Comparison of ENCODE assay signal across 3 cellular contexts in the genomic region with DNA sequence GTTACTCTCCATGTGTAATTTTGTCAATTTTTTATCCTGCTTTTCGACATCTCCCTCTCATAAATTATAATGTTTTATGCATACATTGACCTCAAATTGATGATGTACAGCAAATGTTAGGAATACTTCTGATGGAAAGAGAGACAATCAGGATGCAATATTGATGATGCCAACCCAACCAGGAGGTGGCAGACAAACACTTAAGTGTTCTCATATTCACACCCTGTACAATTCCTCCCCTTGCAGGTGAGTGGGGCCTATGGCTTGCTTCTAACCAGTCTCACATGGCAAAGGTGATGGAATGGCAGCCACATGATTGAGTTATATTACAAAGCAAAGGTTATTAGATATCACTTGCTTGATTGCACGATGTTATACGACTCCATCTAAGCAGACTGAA.
A peak's percentile ranks its signal among the peaks of the same experiment; 100 is the strongest.
TF ChIP-seq lines count a peak whose summit lies in the region.

No MANE protein-coding gene starts in this region.

TF ChIP-seq in SK-N-SH, 30 proteins besides CTCF, POLR2A, EP300 and RAD21:
- TF ChIP-seq SMC3 (IDR thresholded peaks at IDR 0.05; ENCODE audit: low read depth, low read length) (peak; percentile 20; the same call in 1 of the 2 replicates), NFIC (IDR thresholded peaks at IDR 0.05; ENCODE audit: borderline replicate concordance) (no peak)
TF ChIP-seq in SK-N-SH: peak in this region for 1.

TF ChIP-seq in SK-N-SH treated with all-trans-retinoic acid at 6 μM for 48 hours, 23 proteins besides CTCF, POLR2A, EP300 and RAD21:
- TF ChIP-seq, protein P1, sequence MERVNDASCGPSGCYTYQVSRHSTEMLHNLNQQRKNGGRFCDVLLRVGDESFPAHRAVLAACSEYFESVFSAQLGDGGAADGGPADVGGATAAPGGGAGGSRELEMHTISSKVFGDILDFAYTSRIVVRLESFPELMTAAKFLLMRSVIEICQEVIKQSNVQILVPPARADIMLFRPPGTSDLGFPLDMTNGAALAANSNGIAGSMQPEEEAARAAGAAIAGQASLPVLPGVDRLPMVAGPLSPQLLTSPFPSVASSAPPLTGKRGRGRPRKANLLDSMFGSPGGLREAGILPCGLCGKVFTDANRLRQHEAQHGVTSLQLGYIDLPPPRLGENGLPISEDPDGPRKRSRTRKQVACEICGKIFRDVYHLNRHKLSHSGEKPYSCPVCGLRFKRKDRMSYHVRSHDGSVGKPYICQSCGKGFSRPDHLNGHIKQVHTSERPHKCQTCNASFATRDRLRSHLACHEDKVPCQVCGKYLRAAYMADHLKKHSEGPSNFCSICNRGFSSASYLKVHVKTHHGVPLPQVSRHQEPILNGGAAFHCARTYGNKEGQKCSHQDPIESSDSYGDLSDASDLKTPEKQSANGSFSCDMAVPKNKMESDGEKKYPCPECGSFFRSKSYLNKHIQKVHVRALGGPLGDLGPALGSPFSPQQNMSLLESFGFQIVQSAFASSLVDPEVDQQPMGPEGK (CRISPR knock-in tag; IDR thresholded peaks at IDR 0.05; ENCODE audit: borderline replicate concordance), result no peak
- TF ChIP-seq OSR1 (CRISPR knock-in tag; IDR thresholded peaks at IDR 0.05) (no peak), ZNF8 (CRISPR knock-in tag; IDR thresholded peaks at IDR 0.05) (no peak), GLIS3 (CRISPR knock-in tag; IDR thresholded peaks at IDR 0.05) (no peak), ZNF565 (CRISPR knock-in tag; conservative IDR thresholded peaks at IDR 0.05; ENCODE audit: low read depth) (no peak), ZNF70 (CRISPR knock-in tag; IDR thresholded peaks at IDR 0.05) (no peak)
- TF ChIP-seq, protein P2, sequence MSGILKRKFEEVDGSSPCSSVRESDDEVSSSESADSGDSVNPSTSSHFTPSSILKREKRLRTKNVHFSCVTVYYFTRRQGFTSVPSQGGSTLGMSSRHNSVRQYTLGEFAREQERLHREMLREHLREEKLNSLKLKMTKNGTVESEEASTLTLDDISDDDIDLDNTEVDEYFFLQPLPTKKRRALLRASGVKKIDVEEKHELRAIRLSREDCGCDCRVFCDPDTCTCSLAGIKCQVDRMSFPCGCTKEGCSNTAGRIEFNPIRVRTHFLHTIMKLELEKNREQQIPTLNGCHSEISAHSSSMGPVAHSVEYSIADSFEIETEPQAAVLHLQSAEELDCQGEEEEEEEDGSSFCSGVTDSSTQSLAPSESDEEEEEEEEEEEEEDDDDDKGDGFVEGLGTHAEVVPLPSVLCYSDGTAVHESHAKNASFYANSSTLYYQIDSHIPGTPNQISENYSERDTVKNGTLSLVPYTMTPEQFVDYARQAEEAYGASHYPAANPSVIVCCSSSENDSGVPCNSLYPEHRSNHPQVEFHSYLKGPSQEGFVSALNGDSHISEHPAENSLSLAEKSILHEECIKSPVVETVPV (CRISPR knock-in tag; IDR thresholded peaks at IDR 0.05), result no peak
TF ChIP-seq in SK-N-SH treated with all-trans-retinoic acid at 6 μM for 48 hours: peak in this region for 0.

TF ChIP-seq in GM12878, 131 proteins besides CTCF, POLR2A, EP300 and RAD21 (continued from another document):
- TF ChIP-seq, protein P3, sequence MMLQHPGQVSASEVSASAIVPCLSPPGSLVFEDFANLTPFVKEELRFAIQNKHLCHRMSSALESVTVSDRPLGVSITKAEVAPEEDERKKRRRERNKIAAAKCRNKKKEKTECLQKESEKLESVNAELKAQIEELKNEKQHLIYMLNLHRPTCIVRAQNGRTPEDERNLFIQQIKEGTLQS (IDR thresholded peaks at IDR 0.05; ENCODE audit: borderline replicate concordance, extremely low read depth, low read depth, low read length), result no peak
- no peak for TF ChIP-seq ZNF384 (IDR thresholded peaks at IDR 0.05; ENCODE audit: borderline replicate concordance, low read depth, low read length)
- TF ChIP-seq, protein P4, sequence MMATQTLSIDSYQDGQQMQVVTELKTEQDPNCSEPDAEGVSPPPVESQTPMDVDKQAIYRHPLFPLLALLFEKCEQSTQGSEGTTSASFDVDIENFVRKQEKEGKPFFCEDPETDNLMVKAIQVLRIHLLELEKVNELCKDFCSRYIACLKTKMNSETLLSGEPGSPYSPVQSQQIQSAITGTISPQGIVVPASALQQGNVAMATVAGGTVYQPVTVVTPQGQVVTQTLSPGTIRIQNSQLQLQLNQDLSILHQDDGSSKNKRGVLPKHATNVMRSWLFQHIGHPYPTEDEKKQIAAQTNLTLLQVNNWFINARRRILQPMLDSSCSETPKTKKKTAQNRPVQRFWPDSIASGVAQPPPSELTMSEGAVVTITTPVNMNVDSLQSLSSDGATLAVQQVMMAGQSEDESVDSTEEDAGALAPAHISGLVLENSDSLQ (IDR thresholded peaks at IDR 0.05), result no peak
- TF ChIP-seq CHD1 (IDR thresholded peaks at IDR 0.05; ENCODE audit: low read depth, low read length), result no peak
- TF ChIP-seq, protein P5, sequence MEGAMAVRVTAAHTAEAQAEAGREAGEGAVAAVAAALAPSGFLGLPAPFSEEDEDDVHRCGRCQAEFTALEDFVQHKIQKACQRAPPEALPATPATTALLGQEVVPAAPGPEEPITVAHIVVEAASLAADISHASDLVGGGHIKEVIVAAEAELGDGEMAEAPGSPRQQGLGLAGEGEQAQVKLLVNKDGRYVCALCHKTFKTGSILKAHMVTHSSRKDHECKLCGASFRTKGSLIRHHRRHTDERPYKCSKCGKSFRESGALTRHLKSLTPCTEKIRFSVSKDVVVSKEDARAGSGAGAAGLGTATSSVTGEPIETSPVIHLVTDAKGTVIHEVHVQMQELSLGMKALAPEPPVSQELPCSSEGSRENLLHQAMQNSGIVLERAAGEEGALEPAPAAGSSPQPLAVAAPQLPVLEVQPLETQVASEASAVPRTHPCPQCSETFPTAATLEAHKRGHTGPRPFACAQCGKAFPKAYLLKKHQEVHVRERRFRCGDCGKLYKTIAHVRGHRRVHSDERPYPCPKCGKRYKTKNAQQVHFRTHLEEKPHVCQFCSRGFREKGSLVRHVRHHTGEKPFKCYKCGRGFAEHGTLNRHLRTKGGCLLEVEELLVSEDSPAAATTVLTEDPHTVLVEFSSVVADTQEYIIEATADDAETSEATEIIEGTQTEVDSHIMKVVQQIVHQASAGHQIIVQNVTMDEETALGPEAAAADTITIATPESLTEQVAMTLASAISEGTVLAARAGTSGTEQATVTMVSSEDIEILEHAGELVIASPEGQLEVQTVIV (IDR thresholded peaks at IDR 0.05; ENCODE audit: borderline replicate concordance, partially characterized antibody), result no peak
- no peak for TF ChIP-seq FOS (IDR thresholded peaks at IDR 0.05; ENCODE audit: borderline replicate concordance, extremely low read depth, insufficient read length)
- no peak for TF ChIP-seq SMAD5 (IDR thresholded peaks at IDR 0.05; ENCODE audit: low read depth)
- TF ChIP-seq BCL11A (IDR thresholded peaks at IDR 0.05; ENCODE audit: low read depth, low read length), result no peak
- no peak for TF ChIP-seq TBL1XR1 (IDR thresholded peaks at IDR 0.05; ENCODE audit: low read depth, low read length)
- TF ChIP-seq, protein P6, sequence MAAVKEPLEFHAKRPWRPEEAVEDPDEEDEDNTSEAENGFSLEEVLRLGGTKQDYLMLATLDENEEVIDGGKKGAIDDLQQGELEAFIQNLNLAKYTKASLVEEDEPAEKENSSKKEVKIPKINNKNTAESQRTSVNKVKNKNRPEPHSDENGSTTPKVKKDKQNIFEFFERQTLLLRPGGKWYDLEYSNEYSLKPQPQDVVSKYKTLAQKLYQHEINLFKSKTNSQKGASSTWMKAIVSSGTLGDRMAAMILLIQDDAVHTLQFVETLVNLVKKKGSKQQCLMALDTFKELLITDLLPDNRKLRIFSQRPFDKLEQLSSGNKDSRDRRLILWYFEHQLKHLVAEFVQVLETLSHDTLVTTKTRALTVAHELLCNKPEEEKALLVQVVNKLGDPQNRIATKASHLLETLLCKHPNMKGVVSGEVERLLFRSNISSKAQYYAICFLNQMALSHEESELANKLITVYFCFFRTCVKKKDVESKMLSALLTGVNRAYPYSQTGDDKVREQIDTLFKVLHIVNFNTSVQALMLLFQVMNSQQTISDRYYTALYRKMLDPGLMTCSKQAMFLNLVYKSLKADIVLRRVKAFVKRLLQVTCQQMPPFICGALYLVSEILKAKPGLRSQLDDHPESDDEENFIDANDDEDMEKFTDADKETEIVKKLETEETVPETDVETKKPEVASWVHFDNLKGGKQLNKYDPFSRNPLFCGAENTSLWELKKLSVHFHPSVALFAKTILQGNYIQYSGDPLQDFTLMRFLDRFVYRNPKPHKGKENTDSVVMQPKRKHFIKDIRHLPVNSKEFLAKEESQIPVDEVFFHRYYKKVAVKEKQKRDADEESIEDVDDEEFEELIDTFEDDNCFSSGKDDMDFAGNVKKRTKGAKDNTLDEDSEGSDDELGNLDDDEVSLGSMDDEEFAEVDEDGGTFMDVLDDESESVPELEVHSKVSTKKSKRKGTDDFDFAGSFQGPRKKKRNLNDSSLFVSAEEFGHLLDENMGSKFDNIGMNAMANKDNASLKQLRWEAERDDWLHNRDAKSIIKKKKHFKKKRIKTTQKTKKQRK (IDR thresholded peaks at IDR 0.05; ENCODE audit: low read depth, low read length), result no peak
- TF ChIP-seq, protein P7, sequence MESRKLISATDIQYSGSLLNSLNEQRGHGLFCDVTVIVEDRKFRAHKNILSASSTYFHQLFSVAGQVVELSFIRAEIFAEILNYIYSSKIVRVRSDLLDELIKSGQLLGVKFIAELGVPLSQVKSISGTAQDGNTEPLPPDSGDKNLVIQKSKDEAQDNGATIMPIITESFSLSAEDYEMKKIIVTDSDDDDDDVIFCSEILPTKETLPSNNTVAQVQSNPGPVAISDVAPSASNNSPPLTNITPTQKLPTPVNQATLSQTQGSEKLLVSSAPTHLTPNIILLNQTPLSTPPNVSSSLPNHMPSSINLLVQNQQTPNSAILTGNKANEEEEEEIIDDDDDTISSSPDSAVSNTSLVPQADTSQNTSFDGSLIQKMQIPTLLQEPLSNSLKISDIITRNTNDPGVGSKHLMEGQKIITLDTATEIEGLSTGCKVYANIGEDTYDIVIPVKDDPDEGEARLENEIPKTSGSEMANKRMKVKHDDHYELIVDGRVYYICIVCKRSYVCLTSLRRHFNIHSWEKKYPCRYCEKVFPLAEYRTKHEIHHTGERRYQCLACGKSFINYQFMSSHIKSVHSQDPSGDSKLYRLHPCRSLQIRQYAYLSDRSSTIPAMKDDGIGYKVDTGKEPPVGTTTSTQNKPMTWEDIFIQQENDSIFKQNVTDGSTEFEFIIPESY (IDR thresholded peaks at IDR 0.05), result no peak
- TF ChIP-seq, protein P8, sequence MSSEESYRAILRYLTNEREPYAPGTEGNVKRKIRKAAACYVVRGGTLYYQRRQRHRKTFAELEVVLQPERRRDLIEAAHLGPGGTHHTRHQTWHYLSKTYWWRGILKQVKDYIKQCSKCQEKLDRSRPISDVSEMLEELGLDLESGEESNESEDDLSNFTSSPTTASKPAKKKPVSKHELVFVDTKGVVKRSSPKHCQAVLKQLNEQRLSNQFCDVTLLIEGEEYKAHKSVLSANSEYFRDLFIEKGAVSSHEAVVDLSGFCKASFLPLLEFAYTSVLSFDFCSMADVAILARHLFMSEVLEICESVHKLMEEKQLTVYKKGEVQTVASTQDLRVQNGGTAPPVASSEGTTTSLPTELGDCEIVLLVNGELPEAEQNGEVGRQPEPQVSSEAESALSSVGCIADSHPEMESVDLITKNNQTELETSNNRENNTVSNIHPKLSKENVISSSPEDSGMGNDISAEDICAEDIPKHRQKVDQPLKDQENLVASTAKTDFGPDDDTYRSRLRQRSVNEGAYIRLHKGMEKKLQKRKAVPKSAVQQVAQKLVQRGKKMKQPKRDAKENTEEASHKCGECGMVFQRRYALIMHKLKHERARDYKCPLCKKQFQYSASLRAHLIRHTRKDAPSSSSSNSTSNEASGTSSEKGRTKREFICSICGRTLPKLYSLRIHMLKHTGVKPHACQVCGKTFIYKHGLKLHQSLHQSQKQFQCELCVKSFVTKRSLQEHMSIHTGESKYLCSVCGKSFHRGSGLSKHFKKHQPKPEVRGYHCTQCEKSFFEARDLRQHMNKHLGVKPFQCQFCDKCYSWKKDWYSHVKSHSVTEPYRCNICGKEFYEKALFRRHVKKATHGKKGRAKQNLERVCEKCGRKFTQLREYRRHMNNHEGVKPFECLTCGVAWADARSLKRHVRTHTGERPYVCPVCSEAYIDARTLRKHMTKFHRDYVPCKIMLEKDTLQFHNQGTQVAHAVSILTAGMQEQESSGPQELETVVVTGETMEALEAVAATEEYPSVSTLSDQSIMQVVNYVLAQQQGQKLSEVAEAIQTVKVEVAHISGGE (CRISPR knock-in tag; IDR thresholded peaks at IDR 0.05), result no peak
- no peak for TF ChIP-seq JUND (IDR thresholded peaks at IDR 0.05; ENCODE audit: low read depth, low read length)
- TF ChIP-seq, protein P9, sequence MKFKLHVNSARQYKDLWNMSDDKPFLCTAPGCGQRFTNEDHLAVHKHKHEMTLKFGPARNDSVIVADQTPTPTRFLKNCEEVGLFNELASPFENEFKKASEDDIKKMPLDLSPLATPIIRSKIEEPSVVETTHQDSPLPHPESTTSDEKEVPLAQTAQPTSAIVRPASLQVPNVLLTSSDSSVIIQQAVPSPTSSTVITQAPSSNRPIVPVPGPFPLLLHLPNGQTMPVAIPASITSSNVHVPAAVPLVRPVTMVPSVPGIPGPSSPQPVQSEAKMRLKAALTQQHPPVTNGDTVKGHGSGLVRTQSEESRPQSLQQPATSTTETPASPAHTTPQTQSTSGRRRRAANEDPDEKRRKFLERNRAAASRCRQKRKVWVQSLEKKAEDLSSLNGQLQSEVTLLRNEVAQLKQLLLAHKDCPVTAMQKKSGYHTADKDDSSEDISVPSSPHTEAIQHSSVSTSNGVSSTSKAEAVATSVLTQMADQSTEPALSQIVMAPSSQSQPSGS (IDR thresholded peaks at IDR 0.05; ENCODE audit: low read length), result no peak
- no peak for TF ChIP-seq POU2F2 (IDR thresholded peaks at IDR 0.05; ENCODE audit: borderline replicate concordance, low read depth, low read length)
- no peak for TF ChIP-seq RCOR1 (conservative IDR thresholded peaks at IDR 0.05; ENCODE audit: low read depth, low read length)
- no peak for TF ChIP-seq RELA (IDR thresholded peaks at IDR 0.05; ENCODE audit: borderline replicate concordance, partially characterized antibody)
- TF ChIP-seq, protein P10, sequence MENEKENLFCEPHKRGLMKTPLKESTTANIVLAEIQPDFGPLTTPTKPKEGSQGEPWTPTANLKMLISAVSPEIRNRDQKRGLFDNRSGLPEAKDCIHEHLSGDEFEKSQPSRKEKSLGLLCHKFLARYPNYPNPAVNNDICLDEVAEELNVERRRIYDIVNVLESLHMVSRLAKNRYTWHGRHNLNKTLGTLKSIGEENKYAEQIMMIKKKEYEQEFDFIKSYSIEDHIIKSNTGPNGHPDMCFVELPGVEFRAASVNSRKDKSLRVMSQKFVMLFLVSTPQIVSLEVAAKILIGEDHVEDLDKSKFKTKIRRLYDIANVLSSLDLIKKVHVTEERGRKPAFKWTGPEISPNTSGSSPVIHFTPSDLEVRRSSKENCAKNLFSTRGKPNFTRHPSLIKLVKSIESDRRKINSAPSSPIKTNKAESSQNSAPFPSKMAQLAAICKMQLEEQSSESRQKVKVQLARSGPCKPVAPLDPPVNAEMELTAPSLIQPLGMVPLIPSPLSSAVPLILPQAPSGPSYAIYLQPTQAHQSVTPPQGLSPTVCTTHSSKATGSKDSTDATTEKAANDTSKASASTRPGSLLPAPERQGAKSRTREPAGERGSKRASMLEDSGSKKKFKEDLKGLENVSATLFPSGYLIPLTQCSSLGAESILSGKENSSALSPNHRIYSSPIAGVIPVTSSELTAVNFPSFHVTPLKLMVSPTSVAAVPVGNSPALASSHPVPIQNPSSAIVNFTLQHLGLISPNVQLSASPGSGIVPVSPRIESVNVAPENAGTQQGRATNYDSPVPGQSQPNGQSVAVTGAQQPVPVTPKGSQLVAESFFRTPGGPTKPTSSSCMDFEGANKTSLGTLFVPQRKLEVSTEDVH (IDR thresholded peaks at IDR 0.05; ENCODE audit: low read depth, partially characterized antibody), result no peak
